22 cellular contexts compared by ENCODE assay signal in the genomic region with DNA sequence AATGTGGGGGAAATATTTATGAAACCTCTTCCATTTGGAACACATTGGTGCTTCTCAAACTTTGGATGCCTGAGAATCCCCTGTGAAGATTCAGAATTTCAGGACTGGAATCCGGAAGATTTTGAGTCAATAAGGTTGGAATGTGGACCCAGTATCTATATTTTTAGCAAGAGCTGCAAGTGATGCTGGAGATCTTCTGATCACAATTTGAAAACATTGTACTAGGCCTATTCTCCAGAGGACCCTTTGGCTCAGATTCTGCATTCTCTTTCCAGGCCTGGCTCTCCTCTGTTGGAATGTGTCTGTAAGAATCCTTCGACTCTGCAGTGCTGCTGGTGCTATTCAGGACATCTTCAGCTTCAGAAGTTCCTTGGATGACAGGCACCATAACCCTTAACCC. TPM values are rescaled to one million over a fixed set of nuclear protein-coding genes. Genes with fewer than 3 reads are reported as not detected.
DNase-seq lines count a peak whose midpoint lies in the region; ATAC-seq and TF ChIP-seq lines count a peak whose summit lies in the region.
"Had no signal": no experiment of that assay in that cellular context is flagged by ENCODE, and none has a peak within 500 bp of the region (broad histone marks: within the 10 kb centered on the region; RNA-seq: fewer than 3 reads in every experiment).

No MANE protein-coding gene starts in this region.

- no peak overlapping the region for H3K4me2 ChIP-seq in IMR-90 (ENCODE audit: low read depth, low read length)

- H3K9me1 ChIP-seq in IMR-90 (ENCODE audit: insufficient read depth, low read length), result no peaks in the 10 kb centered on the region; the same call in 1 of the 2 replicates

- H3K4me1 Mint-ChIP-seq in activated naive CD4-positive, alpha-beta T cell treated with anti-CD3 and anti-CD28 coated beads for 36 hours (ENCODE audit: low read depth), result peaks cover 3% of the 10 kb centered on the region

- peaks cover 17% of the 10 kb centered on the region for H3K27me3 Mint-ChIP-seq in activated naive CD4-positive, alpha-beta T cell treated with anti-CD3 and anti-CD28 coated beads for 36 hours (ENCODE audit: low read depth)

- H3K36me3 Mint-ChIP-seq in activated naive CD4-positive, alpha-beta T cell treated with anti-CD3 and anti-CD28 coated beads for 36 hours (ENCODE audit: low read depth), result peaks cover 3% of the 10 kb centered on the region
- H3K36me3 Mint-ChIP-seq: IgD-negative memory B cell, mesothelial cell of epicardium had no signal

- TF ChIP-seq POLR2A in IMR-90 (IDR thresholded peaks at IDR 0.05; ENCODE audit: low read depth, low read length), result no peak

- no peak overlapping the region for H3K18ac ChIP-seq in IMR-90 (ENCODE audit: low read depth, low read length)

- H3K27ac ChIP-seq in ACC112 (ENCODE audit: low read depth, low read length) (peak overlapping the region; percentile 23; the same call in 1 of the 2 replicates), IMR-90 (ENCODE audit: insufficient read depth, low read length) (no peak overlapping the region)
- H3K27ac ChIP-seq: adrenal gland, stomach had no signal

- H3K79me1 ChIP-seq in IMR-90 (ENCODE audit: low read depth in 1 of 2, low read length in 2 of 2), result peaks cover 3 to 7% of the 10 kb centered on the region in 2 experiments; a peak in 1 of 4 replicates

- no TSS peak for BruUV-seq in IMR-90 (replicated peaks; lab: Mats Ljungman, UMichigan)

- H3K4me3 Mint-ChIP-seq in activated naive CD4-positive, alpha-beta T cell treated with anti-CD3 and anti-CD28 coated beads for 36 hours, result no peak overlapping the region
- H3K4me3 Mint-ChIP-seq: activated CD8-positive, alpha-beta memory T cell treated with anti-CD3 and anti-CD28 coated beads, Interleukin-2, amount 10 ng/mL, durations not matched to agents 7 days and 5 days; CD14-positive monocyte; mesothelial cell of epicardium had no signal

- H3K79me2 ChIP-seq in ACC112 (ENCODE audit: control insufficient read depth, insufficient read depth, low read length, unreplicated experiment), result peaks cover 23% of the 10 kb centered on the region

- no peak overlapping the region for H3K27ac Mint-ChIP-seq in activated naive CD4-positive, alpha-beta T cell treated with anti-CD3 and anti-CD28 coated beads for 36 hours
- H3K27ac Mint-ChIP-seq: activated CD8-positive, alpha-beta memory T cell treated with anti-CD3 and anti-CD28 coated beads, Interleukin-2, amount 10 ng/mL, durations not matched to agents 7 days and 5 days; CD14-positive monocyte; IgD-negative memory B cell; mesothelial cell of epicardium had no signal

- TF ChIP-seq CTCF in IMR-90 (conservative IDR thresholded peaks at IDR 0.05; ENCODE audit: low read depth, low read length) (no peak), fibroblast of pulmonary artery (IDR thresholded peaks at IDR 0.05; ENCODE audit: low read length, missing control alignments) (no peak)

- peak overlapping the region; percentile 62; the same call in 1 of the 3 replicates for H2BK15ac ChIP-seq in IMR-90 (ENCODE audit: low read depth, low read length)

- H3K56ac ChIP-seq in IMR-90 (ENCODE audit: extremely low read depth, insufficient read depth, low read length), result no peak overlapping the region

- H3K9me3 Mint-ChIP-seq in activated naive CD4-positive, alpha-beta T cell treated with anti-CD3 and anti-CD28 coated beads for 36 hours, result no peaks in the 10 kb centered on the region
- H3K9me3 Mint-ChIP-seq: IgD-negative memory B cell, mesothelial cell of epicardium had no signal

- H3K4ac ChIP-seq in IMR-90 (ENCODE audit: low read depth, low read length), result peak overlapping the region; percentile 67

- H2AK5ac ChIP-seq in IMR-90 (ENCODE audit: low read depth, low read length), result peak overlapping the region; percentile 45; the same call in 1 of the 2 replicates

- H3K27me3 ChIP-seq in ACC112 (ENCODE audit: insufficient read depth, low read length), result no peaks in the 10 kb centered on the region
- H3K27me3 ChIP-seq in IMR-90 (ENCODE audit: control insufficient read depth, insufficient read depth, low read length), result no peaks in the 10 kb centered on the region
- H3K27me3 ChIP-seq: adrenal gland, stomach had no signal

- intact Hi-C loops in IMR-90 (cut with micrococcal nuclease), result loop anchor here (5.0 kb wide), 1 partner anchor 33 kb away; no protein-coding TSS in a partner anchor
- intact Hi-C loops in sciatic nerve (cut with DNase I), result no loop called here
- intact Hi-C loops in activated naive CD4-positive, alpha-beta T cell treated with anti-CD3 and anti-CD28 coated beads for 36 hours (cut with micrococcal nuclease), result loop anchor here (5.0 kb wide), 1 partner anchor 152 kb away; a partner anchor contains a TSS

- no peak for TF ChIP-seq RAD21 in IMR-90 (IDR thresholded peaks at IDR 0.05; ENCODE audit: low read length)

- no peak overlapping the region for H3K9ac ChIP-seq in IMR-90 (ENCODE audit: low read depth, low read length)

- dilution Hi-C loops in IMR-90 (cut with HindIII; ENCODE audit: low sequenced_read_pairs, unreplicated experiment), result no loop called here

- POLR2A ChIA-PET in IMR-90 (lab: Charles Lee; ENCODE audit: unreplicated experiment), result no interaction called here

- peak overlapping the region; percentile 56 for H2AK9ac ChIP-seq in IMR-90 (replicated peaks; ENCODE audit: low read depth, low read length, poor library complexity)

- H3K36me3 ChIP-seq in ACC112 (ENCODE audit: insufficient read depth, low read length), result no peaks in the 10 kb centered on the region
- no peaks in the 10 kb centered on the region for H3K36me3 ChIP-seq in IMR-90 (ENCODE audit: control insufficient read depth, insufficient read depth, low read length)
- H3K36me3 ChIP-seq: adrenal gland, stomach had no signal

- H4K20me1 ChIP-seq in IMR-90 (ENCODE audit: insufficient read depth, low read length), result peaks cover 4% of the 10 kb centered on the region

- no peak for ATAC-seq in IMR-90 (ENCODE audit: low read depth)
- ATAC-seq in sciatic nerve, result peak; percentile 77
- ATAC-seq: activated CD8-positive, alpha-beta memory T cell treated with anti-CD3 and anti-CD28 coated beads, Interleukin-2, amount 10 ng/mL, durations not matched to agents 7 days and 5 days; SK-N-SH treated with all-trans-retinoic acid at 6 μM for 48 hours had no signal

- CTCF ChIA-PET in IMR-90 (lab: Yijun Ruan, JAX), result interaction anchor here (1.1 kb wide), 1 partner anchor 28 kb away, joined by 3 read pairs; no protein-coding TSS in a partner anchor
- CTCF ChIA-PET in activated naive CD4-positive, alpha-beta T cell treated with anti-CD3 and anti-CD28 coated beads for 36 hours (lab: Charles Lee), result interaction anchor here (1.4 kb wide), 1 partner anchor 14 kb away, joined by 4 read pairs; no protein-coding TSS in a partner anchor

- peaks cover 20% of the 10 kb centered on the region for H3K4me1 ChIP-seq in ACC112 (ENCODE audit: control insufficient read depth, insufficient read depth, low read length, unreplicated experiment)
- 0 out of 2 replicates have a peak, but pooled peaks cover 7% of the 10 kb centered on the region for H3K4me1 ChIP-seq in IMR-90 (ENCODE audit: control insufficient read depth, insufficient read depth, low read length)

- peak; percentile 31 for DNase-seq in IMR-90
- DNase-seq in fibroblast of pulmonary artery (ENCODE audit: low read depth), result peak; percentile 28
- no peak for DNase-seq in sciatic nerve (ENCODE audit: low spot score)
- DNase-seq in NCI-H446 (lab: John Stamatoyannopoulos, UW), result no peak
- no peak for DNase-seq in NCI-H2227 (lab: John Stamatoyannopoulos, UW; ENCODE audit: unreplicated experiment)
- DNase-seq in activated naive CD4-positive, alpha-beta T cell treated with anti-CD3 and anti-CD28 coated beads for 36 hours, result no peak
- DNase-seq in NCI-H510A treated with DMSO at 0.1 percent for 48 hours (lab: John Stamatoyannopoulos, UW), result no peak
- DNase-seq: activated CD8-positive, alpha-beta memory T cell treated with anti-CD3 and anti-CD28 coated beads, Interleukin-2, amount 10 ng/mL, durations not matched to agents 7 days and 5 days; activated effector memory CD4-positive, alpha-beta T cell treated with Interleukin-2 at 50 U/mL for 16 hours; adrenal gland; cerebellar nuclear complex; foreskin melanocyte; H7; NCI-H187 treated with DMSO at 0.1 percent for 48 hours; NCI-H345; NK-92 treated with Interleukin-12 subunit alpha and Interleukin-12 subunit beta, amount 100 ng/mL, for 24 hours; stomach had no signal

- in situ Hi-C loops in IMR-90 (cut with MboI; ENCODE audit: low sequenced_read_pairs), result no loop called here

- no peak overlapping the region for H3K23ac ChIP-seq in IMR-90 (ENCODE audit: low read depth, low read length)

- H3K14ac ChIP-seq in IMR-90 (replicated peaks; ENCODE audit: low read depth, low read length), result 0 out of 2 replicates have a peak overlapping the region, but pooled peaks have one; percentile 18

- no peak overlapping the region; the same call in 1 of the 2 replicates for H2BK120ac ChIP-seq in IMR-90 (ENCODE audit: low read depth, low read length)

- no peaks in the 10 kb centered on the region for H3K9me3 ChIP-seq in IMR-90 (ENCODE audit: control insufficient read depth, insufficient read depth, low read length)
- H3K9me3 ChIP-seq: adrenal gland, stomach had no signal

- H2AFZ ChIP-seq in ACC112 (ENCODE audit: low read length, unreplicated experiment), result no peak overlapping the region
- H2AFZ ChIP-seq in IMR-90 (replicated peaks; ENCODE audit: low read length, poor library complexity), result peak overlapping the region; percentile 61

- no peak overlapping the region for H4K8ac ChIP-seq in IMR-90 (ENCODE audit: low read depth in 2 of 2, low read length in 2 of 2)

- H2BK5ac ChIP-seq in IMR-90 (ENCODE audit: low read depth, low read length, poor library complexity, severe bottlenecking), result no peak overlapping the region

- no peak overlapping the region for H4K91ac ChIP-seq in IMR-90 (ENCODE audit: insufficient read depth, low read depth, low read length)

- H2BK20ac ChIP-seq in IMR-90 (ENCODE audit: low read depth, low read length), result peak overlapping the region; percentile 12; the same call in 1 of the 2 replicates

- no peak overlapping the region for H4K5ac ChIP-seq in IMR-90 (ENCODE audit: low read depth, low read length)

- WGBS in IMR-90 (ENCODE audit: extremely low coverage in 2 of 2, insufficient read length in 1 of 2), 2 experiments, result 83% methylated on average over 1 of the region's 2 CpGs; no CpG with 5 or more reads in 1 of the 2 experiments

- H3K4me3 ChIP-seq in ACC112 (ENCODE audit: low read depth, low read length) (no peak overlapping the region), IMR-90 (ENCODE audit: insufficient read depth, low read depth, low read length) (no peak overlapping the region), fibroblast of pulmonary artery (replicated peaks; ENCODE audit: low read depth, low read length) (no peak overlapping the region)
- H3K4me3 ChIP-seq: adrenal gland, stomach had no signal

RNA-seq across cellular contexts. Expression of a gene that starts 2.3 kb away (rescaled TPM):
- total RNA-seq in IMR-90 (2012; rRNA removed) (51.3 and 96.7 TPM in 2 replicates), sciatic nerve (61.3 TPM)
- polyA plus RNA-seq in IMR-90 (2012; rRNA removed), result 37.3 and 43.8 TPM in 2 replicates
- 6.0 and 7.7 TPM in 2 replicates for polyA plus RNA-seq in IMR-90 (2012; cell fraction: cytosol; rRNA removed)
- polyA plus RNA-seq in IMR-90 (2012; cell fraction: nucleus; rRNA removed; ENCODE audit: low replicate concordance), result 11.8 and 68.7 TPM in 2 replicates
- 1 to 10 TPM; 1.7 to 1.9 TPM for total RNA-seq in activated naive CD4-positive, alpha-beta T cell treated with anti-CD3 and anti-CD28 coated beads for 36 hours

RNA-seq across cellular contexts. Expression of a gene that starts 29.6 kb away (rescaled TPM):
- total RNA-seq in IMR-90 (2012; rRNA removed) (0.18 and 0.28 TPM in 2 replicates), sciatic nerve (254 TPM)
- polyA plus RNA-seq in IMR-90 (2012; rRNA removed), result 0.50 and 0.62 TPM in 2 replicates
- 0.26 and 0.44 TPM in 2 replicates for polyA plus RNA-seq in IMR-90 (2012; cell fraction: cytosol; rRNA removed)
- polyA plus RNA-seq in IMR-90 (2012; cell fraction: nucleus; rRNA removed; ENCODE audit: low replicate concordance), result 0.36 and 0.79 TPM in 2 replicates
- not detected for total RNA-seq in activated naive CD4-positive, alpha-beta T cell treated with anti-CD3 and anti-CD28 coated beads for 36 hours
- polyA plus RNA-seq: CD14-positive monocyte, IgD-negative memory B cell had no signal

Comparison
In these comparisons a context has a peak if more than half of its experiments do, and no peak if none do; other contexts are left out.
1. DNase-seq: peak in IMR-90 (single experiment) and fibroblast of pulmonary artery (single experiment); none in sciatic nerve (single experiment), NCI-H446 (0 of 2), NCI-H2227 (single experiment), activated naive CD4-positive, alpha-beta T cell treated with anti-CD3 and anti-CD28 coated beads for 36 hours (single experiment) and NCI-H510A treated with DMSO at 0.1 percent for 48 hours (single experiment).
2. RNA of a gene that starts 2.3 kb away (total RNA-seq): 61.3 TPM in sciatic nerve (single experiment) and 51.3 to 96.7 TPM in IMR-90; 1.7 to 1.9 TPM in activated naive CD4-positive, alpha-beta T cell treated with anti-CD3 and anti-CD28 coated beads for 36 hours; every median in the first group is over 10 times any median in the second.
3. RNA of a gene that starts 29.6 kb away (total RNA-seq): 254 TPM in sciatic nerve (single experiment); 0.18 to 0.28 TPM in IMR-90 and not detected in activated naive CD4-positive, alpha-beta T cell treated with anti-CD3 and anti-CD28 coated beads for 36 hours; every median in the first group is over 100 times any median in the second.